Comparison of ENCODE assay signal across 24 cellular contexts in the genomic region with DNA sequence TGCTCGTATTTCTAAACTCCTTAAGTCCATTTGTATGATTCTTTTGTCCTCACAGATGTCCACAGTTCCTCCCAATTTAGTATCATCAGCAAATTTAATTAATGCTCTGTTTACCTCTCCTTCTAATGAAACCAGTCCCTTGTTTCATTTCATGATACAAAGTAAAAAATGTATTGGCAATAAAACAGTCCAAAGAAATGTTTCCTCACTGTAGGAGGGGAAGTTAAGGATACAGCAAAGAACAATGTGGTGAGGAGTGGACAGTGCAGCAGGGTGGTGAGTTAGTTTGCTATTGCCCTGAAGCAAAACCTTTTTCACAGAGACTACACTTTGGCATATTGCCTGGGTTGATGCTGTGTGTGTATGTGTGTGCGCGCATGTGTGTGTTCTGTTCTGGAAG.
DNase-seq lines count a peak whose midpoint lies in the region; ATAC-seq and TF ChIP-seq lines count a peak whose summit lies in the region.
"Had no signal": no experiment of that assay in that cellular context is flagged by ENCODE, and none has a peak within 500 bp of the region (broad histone marks: within the 10 kb centered on the region; RNA-seq: fewer than 3 reads in every experiment).

No MANE protein-coding gene starts in this region.

- BruUV-seq in A673 (replicated peaks; lab: Mats Ljungman, UMichigan), result no TSS peak

- intact Hi-C loops in A673 (cut with micrococcal nuclease; ENCODE audit: unreplicated experiment), result no loop called here

- POLR2A ChIA-PET in A673 (lab: Charles Lee; ENCODE audit: low non-redundant PET), result no interaction called here
- POLR2A ChIA-PET in BJ (lab: Charles Lee), result no interaction called here

- H3K4me3 ChIP-seq in A673 (ENCODE audit: low read depth, low read length, poor library complexity, severe bottlenecking), result no peak overlapping the region
- H3K4me3 ChIP-seq in BJ (ENCODE audit: low read depth, low read length), result no peak overlapping the region
- H3K4me3 ChIP-seq: GM23338, MG63, ovary, right atrium auricular region, tibial artery had no signal

- no peak overlapping the region for H3K4me3 Mint-ChIP-seq in stimulated activated memory B cell treated with anti-CD40 and anti-IgM and Interleukin-4, amounts not matched to agents 10 μg/mL and 1 μg/mL and 100 μg/mL, for 72 hours
- H3K4me3 Mint-ChIP-seq: activated naive CD8-positive, alpha-beta T cell treated with anti-CD3 and anti-CD28 coated beads, Interleukin-2, amount 10 ng/mL, durations not matched to agents 7 days and 5 days; activated T-helper 1 cell treated with anti-CD3 and anti-CD28 coated beads, Interleukin-12 subunit alpha, Interleukin-12 subunit beta, Interleukin-2, Interleukin-4 antibody, amounts not matched to agents 30 ng/mL and 10 ng/mL and 1 ng/mL, durations not matched to agents 14 hours and 24 hours and 36 hours; GM23338; naive thymus-derived CD4-positive, alpha-beta T cell; stimulated activated naive CD8-positive, alpha-beta T cell treated with anti-CD3 and anti-CD28 coated beads, Interleukin-15, amount 100 ng/mL, for 72 hours had no signal

- no peaks in the 10 kb centered on the region for H3K9me3 ChIP-seq in A673 (ENCODE audit: low read depth, low read length, poor library complexity, severe bottlenecking)
- H3K9me3 ChIP-seq: MG63, ovary, right atrium auricular region, tibial artery had no signal

- no peaks in the 10 kb centered on the region for H3K27me3 Mint-ChIP-seq in stimulated activated memory B cell treated with anti-CD40 and anti-IgM and Interleukin-4, amounts not matched to agents 10 μg/mL and 1 μg/mL and 100 μg/mL, for 72 hours
- H3K27me3 Mint-ChIP-seq: activated naive CD8-positive, alpha-beta T cell treated with anti-CD3 and anti-CD28 coated beads, Interleukin-2, amount 10 ng/mL, durations not matched to agents 7 days and 5 days; naive thymus-derived CD4-positive, alpha-beta T cell; stimulated activated naive CD8-positive, alpha-beta T cell treated with anti-CD3 and anti-CD28 coated beads, Interleukin-15, amount 100 ng/mL, for 72 hours had no signal

- CTCF ChIA-PET in A673 (lab: Charles Lee) (no interaction called here), BJ (lab: Yijun Ruan, JAX) (no interaction called here)

- no peak for TF ChIP-seq POLR2A in erythroblast (IDR thresholded peaks at IDR 0.05; ENCODE audit: low read length)

- H3K36me3 ChIP-seq in A673 (ENCODE audit: insufficient read depth, low read length, poor library complexity, severe bottlenecking) (no peaks in the 10 kb centered on the region), BJ (ENCODE audit: control insufficient read depth, insufficient read depth, low read length) (no peaks in the 10 kb centered on the region)
- H3K36me3 ChIP-seq: MG63, ovary, right atrium auricular region, tibial artery had no signal

- DNase-seq in A673 (ENCODE audit: low spot score) (peak; percentile 67), BJ (ENCODE audit: low read depth) (peak; percentile 56), NCI-H226 (peak; percentile 47), epidermal melanocyte (ENCODE audit: insufficient read length, low spot score) (peak; percentile 42), GF-D8 (lab: John Stamatoyannopoulos, UW) (no peak), erythroblast (lab: John Stamatoyannopoulos, UW) (no peak)
- DNase-seq: activated CD4-positive, alpha-beta T cell treated with anti-CD3 and anti-CD28 coated beads for 4 hours; activated naive CD8-positive, alpha-beta T cell treated with anti-CD3 and anti-CD28 coated beads, Interleukin-2, amount 10 ng/mL, durations not matched to agents 7 days and 5 days; AML-193; DND-41; MG63; naive thymus-derived CD4-positive, alpha-beta T cell; NCI-H1417 treated with DMSO at 0.1 percent for 48 hours; ovary; Right ventricle myocardium superior; stimulated activated CD4-positive, alpha-beta T cell treated with anti-CD3 and anti-CD28 coated beads, Interleukin-4, amount 100 ng/mL, for 4 hours; stimulated activated naive CD8-positive, alpha-beta T cell treated with anti-CD3 and anti-CD28 coated beads, Interleukin-15, amount 100 ng/mL, for 72 hours; tibial artery had no signal

- no peak for ATAC-seq in stimulated activated memory B cell treated with anti-CD40 and anti-IgM and Interleukin-4, amounts not matched to agents 10 μg/mL and 1 μg/mL and 100 μg/mL, for 72 hours
- no peak for ATAC-seq in GM18519 (IDR thresholded peaks at IDR 0.05; ENCODE audit: low FRiP score, unreplicated experiment)
- ATAC-seq: GM23338; naive thymus-derived CD4-positive, alpha-beta T cell; stimulated activated naive CD8-positive, alpha-beta T cell treated with anti-CD3 and anti-CD28 coated beads, Interleukin-15, amount 100 ng/mL, for 72 hours had no signal

- H3K27ac ChIP-seq in A673 (ENCODE audit: low read depth, low read length, poor library complexity, severe bottlenecking), result no peak overlapping the region
- H3K27ac ChIP-seq: HL-60, ovary, right atrium auricular region, tibial artery had no signal

- peaks cover 58% of the 10 kb centered on the region for H3K36me3 Mint-ChIP-seq in stimulated activated memory B cell treated with anti-CD40 and anti-IgM and Interleukin-4, amounts not matched to agents 10 μg/mL and 1 μg/mL and 100 μg/mL, for 72 hours

- H3K27ac Mint-ChIP-seq in stimulated activated memory B cell treated with anti-CD40 and anti-IgM and Interleukin-4, amounts not matched to agents 10 μg/mL and 1 μg/mL and 100 μg/mL, for 72 hours, result no peak overlapping the region
- H3K27ac Mint-ChIP-seq: activated naive CD8-positive, alpha-beta T cell treated with anti-CD3 and anti-CD28 coated beads, Interleukin-2, amount 10 ng/mL, durations not matched to agents 7 days and 5 days; activated T-helper 1 cell treated with anti-CD3 and anti-CD28 coated beads, Interleukin-12 subunit alpha, Interleukin-12 subunit beta, Interleukin-2, Interleukin-4 antibody, amounts not matched to agents 30 ng/mL and 10 ng/mL and 1 ng/mL, durations not matched to agents 14 hours and 24 hours and 36 hours; GM23338; stimulated activated naive CD8-positive, alpha-beta T cell treated with anti-CD3 and anti-CD28 coated beads, Interleukin-15, amount 100 ng/mL, for 72 hours had no signal

- peaks cover 5% of the 10 kb centered on the region for H3K9me3 Mint-ChIP-seq in stimulated activated memory B cell treated with anti-CD40 and anti-IgM and Interleukin-4, amounts not matched to agents 10 μg/mL and 1 μg/mL and 100 μg/mL, for 72 hours
- H3K9me3 Mint-ChIP-seq: activated naive CD8-positive, alpha-beta T cell treated with anti-CD3 and anti-CD28 coated beads, Interleukin-2, amount 10 ng/mL, durations not matched to agents 7 days and 5 days; GM23338 had no signal

- H3K4me1 ChIP-seq in A673 (ENCODE audit: insufficient read depth, low read length, poor library complexity, severe bottlenecking), result peaks cover 42% of the 10 kb centered on the region
- H3K4me1 ChIP-seq: right atrium auricular region had no signal

- peaks cover 6% of the 10 kb centered on the region for H3K4me1 Mint-ChIP-seq in stimulated activated memory B cell treated with anti-CD40 and anti-IgM and Interleukin-4, amounts not matched to agents 10 μg/mL and 1 μg/mL and 100 μg/mL, for 72 hours

- H3K27me3 ChIP-seq in A673 (replicated peaks; ENCODE audit: insufficient read depth, low read depth, low read length, poor library complexity) (no peaks in the 10 kb centered on the region), BJ (ENCODE audit: control insufficient read depth, insufficient read depth, low read length) (no peaks in the 10 kb centered on the region)
- H3K27me3 ChIP-seq: MG63, ovary, right atrium auricular region, tibial artery had no signal

- TF ChIP-seq CTCF in A673 (conservative IDR thresholded peaks at IDR 0.05; ENCODE audit: low read depth, low read length) (no peak), BJ (IDR thresholded peaks at IDR 0.05; ENCODE audit: insufficient read depth, low read depth, low read length) (no peak)

Comparison
In these comparisons a context has a peak if more than half of its experiments do, and no peak if none do; other contexts are left out.
1. DNase-seq: peak in A673 (single experiment), BJ (single experiment), NCI-H226 (single experiment) and epidermal melanocyte (single experiment); none in GF-D8 (single experiment) and erythroblast (0 of 2).